In the genomic region with DNA sequence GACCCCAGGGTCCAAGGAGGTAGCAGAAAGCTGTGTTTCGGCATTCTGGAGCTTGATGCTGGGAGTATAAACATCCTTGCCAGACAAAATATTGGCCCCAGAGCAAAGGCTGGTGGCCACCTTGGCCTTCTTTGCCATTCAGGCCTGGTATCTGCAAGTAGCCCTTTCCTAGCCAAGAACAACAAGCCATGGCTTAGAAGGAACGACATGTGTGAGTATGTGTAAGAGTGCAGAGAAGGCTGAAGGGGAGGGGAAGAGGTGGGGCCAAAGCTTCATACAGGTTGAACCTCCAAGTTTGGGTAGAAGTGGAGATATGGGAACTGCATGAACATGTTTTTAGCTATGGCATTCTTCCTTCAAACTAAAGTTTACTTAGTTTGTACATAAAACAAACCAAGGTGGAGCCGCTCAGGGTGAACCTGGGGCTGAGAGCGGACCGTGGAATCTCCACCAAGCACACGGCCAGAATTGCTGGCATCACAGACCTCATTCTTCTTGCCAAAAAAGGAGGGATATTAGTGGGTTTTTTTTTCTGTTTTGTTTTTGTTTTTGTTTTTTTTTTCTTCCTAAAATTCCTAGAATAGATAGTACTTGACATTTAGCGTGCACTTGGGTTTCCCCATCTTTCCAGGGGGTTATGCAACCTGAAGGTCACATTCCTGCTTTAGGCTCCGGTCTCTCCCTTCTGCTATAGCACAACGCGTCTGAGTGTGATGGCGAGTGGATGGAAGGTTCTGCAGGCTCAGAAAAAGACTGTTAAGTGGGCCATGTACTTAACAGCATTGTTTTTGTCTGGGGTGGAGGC, we compare ENCODE assay signal across 23 cellular contexts.
DNase-seq lines count a peak whose midpoint lies in the region; ATAC-seq, FAIRE-seq and TF ChIP-seq lines count a peak whose summit lies in the region.
"Had no signal": no experiment of that assay in that cellular context is flagged by ENCODE, and none has a peak within 500 bp of the region (broad histone marks: within the 10 kb centered on the region; RNA-seq: fewer than 3 reads in every experiment).

No MANE protein-coding gene starts in this region.

- H3K9me3 Mint-ChIP-seq in activated CD8-positive, alpha-beta T cell treated with anti-CD3 and anti-CD28 coated beads for 36 hours = no peaks in the 10 kb centered on the region
- no peaks in the 10 kb centered on the region for H3K9me3 Mint-ChIP-seq in stimulated activated naive CD8-positive, alpha-beta T cell treated with anti-CD3 and anti-CD28 coated beads, Interleukin-15, amount 100 ng/mL, for 72 hours
- H3K9me3 Mint-ChIP-seq: CD4-positive, CD25-positive, alpha-beta regulatory T cell had no signal

- no peaks in the 10 kb centered on the region for H3K36me3 Mint-ChIP-seq in activated CD8-positive, alpha-beta T cell treated with anti-CD3 and anti-CD28 coated beads for 36 hours (ENCODE audit: low read depth)
- H3K36me3 Mint-ChIP-seq: CD4-positive, CD25-positive, alpha-beta regulatory T cell had no signal

- H3K27me3 Mint-ChIP-seq in activated CD8-positive, alpha-beta T cell treated with anti-CD3 and anti-CD28 coated beads for 36 hours = peaks cover 1% of the 10 kb centered on the region
- no peaks in the 10 kb centered on the region for H3K27me3 Mint-ChIP-seq in stimulated activated naive CD8-positive, alpha-beta T cell treated with anti-CD3 and anti-CD28 coated beads, Interleukin-15, amount 100 ng/mL, for 72 hours
- H3K27me3 Mint-ChIP-seq: CD4-positive, CD25-positive, alpha-beta regulatory T cell had no signal

- WGBS in heart right ventricle, 2 donors = 81 to 90% methylated on average over 11 of the region's 11 CpGs
- 73 to 85% methylated on average over 11 of the region's 11 CpGs for WGBS in body of pancreas, 2 donors
- WGBS in pancreas, 2 donors = 66 to 81% methylated on average over 11 of the region's 11 CpGs

- H3K4me1 ChIP-seq in heart right ventricle (peaks cover 19 to 63% (median 46%) of the 10 kb centered on the region in 9 donors), body of pancreas (peaks cover 8% of the 10 kb centered on the region), pancreas (peaks cover 5 to 14% (median 5%) of the 10 kb centered on the region in 3 donors), upper lobe of right lung (peaks cover 5% of the 10 kb centered on the region)

- H3K4me1 Mint-ChIP-seq in activated CD8-positive, alpha-beta T cell treated with anti-CD3 and anti-CD28 coated beads for 36 hours (ENCODE audit: low read depth) = no peaks in the 10 kb centered on the region
- H3K4me1 Mint-ChIP-seq in stimulated activated naive CD8-positive, alpha-beta T cell treated with anti-CD3 and anti-CD28 coated beads, Interleukin-15, amount 100 ng/mL, for 72 hours = no peaks in the 10 kb centered on the region
- H3K4me1 Mint-ChIP-seq: CD4-positive, CD25-positive, alpha-beta regulatory T cell had no signal

- H3K27ac ChIP-seq in heart right ventricle = peak overlapping the region in 9 of 10 donors; percentile 44 to 94 (median 81)
- peak overlapping the region in 1 of 4 donors; percentile 52 for H3K27ac ChIP-seq in body of pancreas
- H3K27ac ChIP-seq in pancreas = peak overlapping the region in 1 of 4 donors; percentile 17
- H3K27ac ChIP-seq in upper lobe of right lung = peak overlapping the region; percentile 80

- no peak overlapping the region for H3K27ac Mint-ChIP-seq in activated CD8-positive, alpha-beta T cell treated with anti-CD3 and anti-CD28 coated beads for 36 hours
- H3K27ac Mint-ChIP-seq in stimulated activated naive CD8-positive, alpha-beta T cell treated with anti-CD3 and anti-CD28 coated beads, Interleukin-15, amount 100 ng/mL, for 72 hours = no peak overlapping the region

- TF ChIP-seq CTCF in heart right ventricle (IDR thresholded peaks at IDR 0.05) = no peak
- no peak for TF ChIP-seq CTCF in body of pancreas (IDR thresholded peaks at IDR 0.05)
- TF ChIP-seq CTCF in pancreas (IDR thresholded peaks at IDR 0.05) = no peak
- no peak for TF ChIP-seq CTCF in upper lobe of right lung (IDR thresholded peaks at IDR 0.05)
- TF ChIP-seq CTCF in activated CD8-positive, alpha-beta T cell treated with anti-CD3 and anti-CD28 coated beads for 36 hours (IDR thresholded peaks at IDR 0.05) = no peak

- H3K36me3 ChIP-seq in heart right ventricle (no peaks in the 10 kb centered on the region), body of pancreas (replicated peaks in 1 of 2; ENCODE audit: insufficient read depth in 1 of 2, low read depth in 2 of 2) (no peaks in the 10 kb centered on the region), pancreas (no peaks in the 10 kb centered on the region), upper lobe of right lung (no peaks in the 10 kb centered on the region)
- H3K36me3 ChIP-seq: BE2C had no signal

- FAIRE-seq in pancreas (lab: Jason Lieb, UNC) = no peak
- FAIRE-seq: A204.1, HTR-8/SVneo had no signal

- H3K4me3 Mint-ChIP-seq in activated CD8-positive, alpha-beta T cell treated with anti-CD3 and anti-CD28 coated beads for 36 hours = no peak overlapping the region
- H3K4me3 Mint-ChIP-seq in stimulated activated naive CD8-positive, alpha-beta T cell treated with anti-CD3 and anti-CD28 coated beads, Interleukin-15, amount 100 ng/mL, for 72 hours = no peak overlapping the region
- H3K4me3 Mint-ChIP-seq: CD4-positive, CD25-positive, alpha-beta regulatory T cell had no signal

- H3K9me3 ChIP-seq in heart right ventricle (no peaks in the 10 kb centered on the region), body of pancreas (no peaks in the 10 kb centered on the region), pancreas (no peaks in the 10 kb centered on the region), upper lobe of right lung (no peaks in the 10 kb centered on the region)
- H3K9me3 ChIP-seq: BE2C had no signal

- DNase-seq in heart right ventricle (no peak), Right ventricle myocardium inferior (ENCODE audit: missing footprints) (no peak), body of pancreas (peak in 3 of 4 donors; percentile 60 to 69 (median 64)), pancreas (peak in 2 of 6 donors; percentile 36 to 46), upper lobe of right lung (no peak)
- DNase-seq in activated CD8-positive, alpha-beta T cell treated with anti-CD3 and anti-CD28 coated beads for 36 hours = no peak
- DNase-seq in stimulated activated naive CD8-positive, alpha-beta T cell treated with anti-CD3 and anti-CD28 coated beads, Interleukin-15, amount 100 ng/mL, for 72 hours = no peak
- DNase-seq: BE2C; CD4-positive, CD25-positive, alpha-beta regulatory T cell; COR-L47; DMS 273 treated with DMSO at 0.1 percent for 48 hours; DND-41; H7; Kasumi-1; MM.1S; NCI-H1092; NCI-H1436 treated with DMSO at 0.1 percent for 48 hours; NCI-H2029; NCI-H69; SHP77 treated with DMSO at 0.1 percent for 48 hours had no signal

- no peak for ATAC-seq in heart right ventricle
- no peak for ATAC-seq in Right ventricle myocardium inferior
- no peak for ATAC-seq in body of pancreas
- ATAC-seq in pancreas = peak; percentile 22 to 85 (median 50)
- no peak for ATAC-seq in upper lobe of right lung
- no peak for ATAC-seq in activated CD8-positive, alpha-beta T cell treated with anti-CD3 and anti-CD28 coated beads for 36 hours
- no peak for ATAC-seq in HG03280 (IDR thresholded peaks at IDR 0.05; ENCODE audit: unreplicated experiment)
- ATAC-seq in stimulated activated naive CD8-positive, alpha-beta T cell treated with anti-CD3 and anti-CD28 coated beads, Interleukin-15, amount 100 ng/mL, for 72 hours = no peak

- CTCF ChIA-PET in activated CD8-positive, alpha-beta T cell treated with anti-CD3 and anti-CD28 coated beads for 36 hours (lab: Charles Lee) = no interaction called here

- H3K27me3 ChIP-seq in heart right ventricle = no peaks in the 10 kb centered on the region
- H3K27me3 ChIP-seq in body of pancreas = no peaks in the 10 kb centered on the region
- H3K27me3 ChIP-seq in pancreas = no peaks in the 10 kb centered on the region
- no peaks in the 10 kb centered on the region for H3K27me3 ChIP-seq in upper lobe of right lung
- H3K27me3 ChIP-seq: BE2C had no signal

- TF ChIP-seq POLR2A in body of pancreas (IDR thresholded peaks at IDR 0.05) = no peak

- H3K4me3 ChIP-seq in heart right ventricle (no peak overlapping the region), body of pancreas (no peak overlapping the region), pancreas (no peak overlapping the region), upper lobe of right lung (no peak overlapping the region)

- intact Hi-C loops in heart right ventricle (cut with DNase I) (no loop called here), Right ventricle myocardium inferior (cut with DNase I) (no loop called here), body of pancreas (cut with DNase I) (no loop called here), pancreas (cut with DNase I) (no loop called here), upper lobe of right lung (cut with DNase I) (no loop called here)
- intact Hi-C loops in activated CD8-positive, alpha-beta T cell treated with anti-CD3 and anti-CD28 coated beads for 36 hours (cut with micrococcal nuclease) = no loop called here

- POLR2A ChIA-PET in activated CD8-positive, alpha-beta T cell treated with anti-CD3 and anti-CD28 coated beads for 36 hours (lab: Charles Lee) = no interaction called here

Comparison
In these comparisons a context has a peak if more than half of its experiments do, and no peak if none do; other contexts are left out.
1. ATAC-seq: peak in pancreas (4 of 4); none in heart right ventricle (0 of 8), Right ventricle myocardium inferior (single experiment), body of pancreas (single experiment), upper lobe of right lung (single experiment), activated CD8-positive, alpha-beta T cell treated with anti-CD3 and anti-CD28 coated beads for 36 hours (single experiment), HG03280 (single experiment) and stimulated activated naive CD8-positive, alpha-beta T cell treated with anti-CD3 and anti-CD28 coated beads, Interleukin-15, amount 100 ng/mL, for 72 hours (single experiment).
2. DNase-seq: peak in body of pancreas (3 of 4); none in heart right ventricle (0 of 2), Right ventricle myocardium inferior (single experiment), upper lobe of right lung (single experiment), activated CD8-positive, alpha-beta T cell treated with anti-CD3 and anti-CD28 coated beads for 36 hours (single experiment) and stimulated activated naive CD8-positive, alpha-beta T cell treated with anti-CD3 and anti-CD28 coated beads, Interleukin-15, amount 100 ng/mL, for 72 hours (0 of 2).